25 cellular contexts compared by ENCODE assay signal in the genomic region with DNA sequence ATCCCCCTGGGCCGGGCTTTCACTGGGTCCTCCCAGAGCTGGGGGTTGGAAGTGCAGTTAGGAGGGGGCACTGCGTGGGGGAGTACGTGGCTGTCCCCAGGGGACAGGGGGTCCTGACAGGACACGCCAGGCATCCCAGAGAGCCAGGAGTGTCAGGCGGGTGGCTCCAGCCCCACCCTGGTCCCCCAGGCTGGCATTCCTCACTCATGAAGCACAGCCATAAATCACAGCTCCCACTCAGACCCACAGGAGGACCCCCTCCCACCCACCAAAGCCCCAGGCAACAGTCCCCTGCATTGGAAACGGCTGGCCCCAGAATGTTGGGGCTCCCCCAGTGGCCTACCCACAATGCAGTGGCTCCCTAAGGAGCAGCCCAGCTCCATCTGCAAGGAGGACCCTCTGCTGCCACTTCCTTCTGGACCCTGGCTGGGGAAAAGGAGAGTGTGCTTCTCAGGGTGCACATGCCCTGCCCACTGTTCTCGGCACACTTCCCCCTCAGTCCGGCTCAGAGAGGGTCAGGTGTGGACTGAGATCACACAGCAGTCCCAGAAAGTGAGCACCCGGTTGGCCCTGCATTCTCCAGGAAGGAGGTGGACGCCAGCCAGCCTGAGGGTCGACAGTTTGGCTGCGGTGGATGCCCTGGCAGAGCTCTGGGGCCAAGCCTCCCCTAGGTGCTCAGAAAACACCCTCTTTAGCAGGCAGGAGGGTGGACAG. TPM values are rescaled to one million over a fixed set of nuclear protein-coding genes. Genes with fewer than 3 reads are reported as not detected.
DNase-seq lines count a peak whose midpoint lies in the region; ATAC-seq, FAIRE-seq and TF ChIP-seq lines count a peak whose summit lies in the region.
"Had no signal": no experiment of that assay in that cellular context is flagged by ENCODE, and none has a peak within 500 bp of the region (broad histone marks: within the 10 kb centered on the region; RNA-seq: fewer than 3 reads in every experiment).

No MANE protein-coding gene starts in this region.

- POLR2A ChIA-PET in K562 (lab: Yijun Ruan, JAX): no interaction called here

- WGBS in K562 (ENCODE audit: insufficient coverage, low coverage, missing lambda C conversion rate): 0% methylated on average over 10 of the region's 12 CpGs
- WGBS in heart left ventricle, 4 donors: 65 to 77% (median 69%) methylated on average over 12 of the region's 12 CpGs

- peak overlapping the region; percentile 65 for H3K27ac ChIP-seq in 22Rv1
- no peak overlapping the region for H3K27ac ChIP-seq in GM23338 (ENCODE audit: low read depth)
- H3K27ac ChIP-seq in K562 (ENCODE audit: extremely low read depth, low read depth, low read length): no peak overlapping the region
- H3K27ac ChIP-seq in heart left ventricle: no peak overlapping the region
- H3K27ac ChIP-seq: A549 had no signal

- H3K9me2 ChIP-seq in GM23338 (ENCODE audit: insufficient read depth): no peaks in the 10 kb centered on the region

- no TSS peak for BruUV-seq in K562 (replicated peaks; lab: Mats Ljungman, UMichigan)

- no peak overlapping the region for H3K27ac Mint-ChIP-seq in GM23338
- H3K27ac Mint-ChIP-seq: CD14-positive monocyte; CD8-positive, alpha-beta memory T cell; H9; HFFc6; IgD-negative memory B cell had no signal

- H3K4me3 ChIP-seq in GM23338: no peak overlapping the region
- no peak overlapping the region for H3K4me3 ChIP-seq in K562
- no peak overlapping the region for H3K4me3 ChIP-seq in mucosa of descending colon
- no peak overlapping the region for H3K4me3 ChIP-seq in heart left ventricle
- H3K4me3 ChIP-seq: A549 had no signal

- H3K79me2 ChIP-seq in GM23338 (replicated peaks; ENCODE audit: insufficient read depth): no peaks in the 10 kb centered on the region
- H3K79me2 ChIP-seq in K562 (ENCODE audit: control insufficient read depth, insufficient read depth, low read length): no peaks in the 10 kb centered on the region

- TF ChIP-seq RAD21 in K562 (CRISPR knock-in tag; conservative IDR thresholded peaks at IDR 0.05 in 1 of 2, IDR thresholded peaks at IDR 0.05 in 1 of 2): no peak

- no peak for FAIRE-seq in K562 (lab: Jason Lieb, UNC)
- FAIRE-seq: A549, GM12891 had no signal

- no peak for TF ChIP-seq CTCF in 22Rv1 (IDR thresholded peaks at IDR 0.05)
- TF ChIP-seq CTCF in GM23338 (conservative IDR thresholded peaks at IDR 0.05; ENCODE audit: low read depth in 2 of 2): no peak
- TF ChIP-seq CTCF in K562 (IDR thresholded peaks at IDR 0.05 in 2 of 3, conservative IDR thresholded peaks at IDR 0.05 in 1 of 3; ENCODE audit: insufficient read depth in 2 of 3, low read depth in 1 of 3, low read length in 3 of 3): no peak
- TF ChIP-seq CTCF in mucosa of descending colon (IDR thresholded peaks at IDR 0.05): no peak
- TF ChIP-seq CTCF in heart left ventricle (IDR thresholded peaks at IDR 0.05): no peak

- no peak overlapping the region for H3K4me3 Mint-ChIP-seq in GM23338
- H3K4me3 Mint-ChIP-seq: CD14-positive monocyte; CD8-positive, alpha-beta memory T cell; HFFc6; IgD-negative memory B cell had no signal

- TF ChIP-seq EP300 in K562 (IDR thresholded peaks at IDR 0.05; ENCODE audit: low read length): no peak

- peaks cover 14% of the 10 kb centered on the region for H3K27me3 Mint-ChIP-seq in GM23338 (ENCODE audit: insufficient read depth, low read depth, poor library complexity)
- H3K27me3 Mint-ChIP-seq: IgD-negative memory B cell had no signal

- intact Hi-C loops in K562 (cut with micrococcal nuclease): no loop called here
- intact Hi-C loops in mucosa of descending colon (cut with DNase I, micrococcal nuclease): loop anchor here (5.0 kb wide), 2 partner anchors 38 to 48 kb away; no protein-coding TSS in a partner anchor
- intact Hi-C loops in heart left ventricle (cut with DNase I): loop anchor here in 6 of 10 donors (2.0 to 5.0 kb wide), 4 partner anchors 33 to 46 kb away; no protein-coding TSS in a partner anchor

- H3F3A ChIP-seq in GM23338 (replicated peaks; ENCODE audit: low read depth): no peaks in the 10 kb centered on the region

- TF ChIP-seq POLR2A in K562 (conservative IDR thresholded peaks at IDR 0.05) (no peak), heart left ventricle (IDR thresholded peaks at IDR 0.05) (no peak)

- H3K4me1 Mint-ChIP-seq in GM23338: peaks cover 28% of the 10 kb centered on the region
- H3K4me1 Mint-ChIP-seq: CD8-positive, alpha-beta memory T cell had no signal

- ATAC-seq in GM23338: no peak
- ATAC-seq in K562: no peak
- ATAC-seq in mucosa of descending colon: peak; percentile 4
- ATAC-seq in heart left ventricle: no peak
- no peak for ATAC-seq in esophagus mucosa
- ATAC-seq: A549, Panc1 had no signal

- H3K4me2 ChIP-seq in GM23338 (peak overlapping the region; percentile 62), K562 (ENCODE audit: insufficient read depth, low read length) (no peak overlapping the region)
- H3K4me2 ChIP-seq: A549 had no signal

- H3K9me1 ChIP-seq in K562 (ENCODE audit: control insufficient read depth, insufficient read depth, low read length): no peaks in the 10 kb centered on the region

- peaks cover 11% of the 10 kb centered on the region; the same call in 1 of the 2 replicates for H3K4me1 ChIP-seq in GM23338 (ENCODE audit: insufficient read depth)
- H3K4me1 ChIP-seq in K562 (replicated peaks in 1 of 2; ENCODE audit: control insufficient read depth in 2 of 2, insufficient read depth in 2 of 2, low read length in 2 of 2): peaks cover 0 to 18% of the 10 kb centered on the region in 2 experiments; a peak in 2 of 5 replicates
- H3K4me1 ChIP-seq in mucosa of descending colon (ENCODE audit: low read depth): peaks cover 37% of the 10 kb centered on the region
- peaks cover 0 to 13% (median 0%) of the 10 kb centered on the region in 12 donors for H3K4me1 ChIP-seq in heart left ventricle
- H3K4me1 ChIP-seq: A549 had no signal

- H3K27me3 ChIP-seq in GM23338 (ENCODE audit: insufficient read depth) (no peaks in the 10 kb centered on the region), K562 (ENCODE audit: control insufficient read depth in 2 of 2, insufficient read depth in 2 of 2, low read length in 2 of 2) (peaks cover 2 to 17% of the 10 kb centered on the region in 2 experiments; a peak in 3 of 5 replicates), heart left ventricle (peaks cover 0 to 10% (median 0%) of the 10 kb centered on the region in 9 donors)

- H3K9me3 ChIP-seq in K562 (replicated peaks; ENCODE audit: control insufficient read depth, insufficient read depth, low read depth, low read length) (no peaks in the 10 kb centered on the region), mucosa of descending colon (no peaks in the 10 kb centered on the region), heart left ventricle (no peaks in the 10 kb centered on the region)
- H3K9me3 ChIP-seq: A549 had no signal

- H3K36me3 Mint-ChIP-seq in GM23338 (ENCODE audit: low read depth): no peaks in the 10 kb centered on the region
- H3K36me3 Mint-ChIP-seq: CD14-positive monocyte; CD8-positive, alpha-beta memory T cell; IgD-negative memory B cell had no signal

- H2AFZ ChIP-seq in GM23338 (peak overlapping the region; percentile 74; the same call in 1 of the 2 replicates), K562 (ENCODE audit: low read depth, low read length) (no peak overlapping the region)

- DNase-seq in GM23338 (ENCODE audit: low spot score) (no peak), K562 (ENCODE audit: extremely low read depth in 1 of 4, low spot score in 3 of 4) (no peak), mucosa of descending colon (no peak), GM19240 (ENCODE audit: insufficient read length, low spot score) (no peak), heart left ventricle (no peak)
- DNase-seq: AML-193; CD8-positive, alpha-beta memory T cell; DMS 273 treated with DMSO at 0.1 percent for 48 hours; EL; GDM1; HFFc6; NCI-H1694; NCI-H2081 treated with DMSO at 0.1 percent for 48 hours; NCI-H2171; NCI-H226; SHP77 treated with DMSO at 0.1 percent for 48 hours had no signal

- CTCF ChIA-PET in K562 (lab: Yijun Ruan, JAX; ENCODE audit: low intra/inter-chr PET ratio): no interaction called here

- in situ Hi-C loops in K562 (cut with MboI): loop anchor here (5.0 kb wide), 1 partner anchor 38 kb away; no protein-coding TSS in a partner anchor

- H4K20me1 ChIP-seq in GM23338 (replicated peaks; ENCODE audit: insufficient read depth) (no peaks in the 10 kb centered on the region), K562 (replicated peaks; ENCODE audit: control insufficient read depth, insufficient read depth, low read length) (peaks cover 9% of the 10 kb centered on the region; the same call in 1 of the 2 replicates)

- H3K9ac ChIP-seq in K562 (ENCODE audit: insufficient read depth in 1 of 2, low read depth in 2 of 2, low read length in 2 of 2): no peak overlapping the region

- no peaks in the 10 kb centered on the region; the same call in 2 of the 3 replicates for H3K9me3 Mint-ChIP-seq in GM23338
- H3K9me3 Mint-ChIP-seq: CD14-positive monocyte; CD8-positive, alpha-beta memory T cell; H9; HFFc6; IgD-negative memory B cell had no signal

- no peaks in the 10 kb centered on the region for H3K36me3 ChIP-seq in GM23338 (ENCODE audit: insufficient read depth)
- no peaks in the 10 kb centered on the region for H3K36me3 ChIP-seq in K562 (ENCODE audit: control insufficient read depth, insufficient read depth, low read length)
- H3K36me3 ChIP-seq in mucosa of descending colon (ENCODE audit: low read depth): no peaks in the 10 kb centered on the region
- H3K36me3 ChIP-seq in heart left ventricle: no peaks in the 10 kb centered on the region

RNA-seq across cellular contexts. Expression of a gene that starts 7.3 kb away (rescaled TPM):
- total RNA-seq in GM23338 (2014; rRNA removed; shearing (Covaris generic)): not detected in 2 replicates
- polyA plus RNA-seq in GM23338 (2016; fragmentation: Nextera tagmentation; extraction: Ambion mirVana) (not detected in 2 replicates), K562 (2011; rRNA removed) (not detected in 2 replicates), K562 (2014; fragmentation: Illumina TruSeq; extraction: Trizol) (not detected in 2 replicates), K562 (2014; fragmentation: Nextera tagmentation; extraction: Ambion mirVana) (not detected), K562 (2014; rRNA removed) (not detected in 2 replicates), heart left ventricle (not detected)
- not detected in 2 replicates for total RNA-seq in K562 (2011; cell fraction: chromatin; rRNA removed; ENCODE audit: low replicate concordance)
- not detected in 2 replicates for total RNA-seq in K562 (2011; cell fraction: nucleolus; rRNA removed)
- total RNA-seq in K562 (2011; cell fraction: nucleoplasm; rRNA removed): not detected in 2 replicates
- total RNA-seq in K562 (2014; rRNA removed) (not detected in 2 replicates), K562 (2014; rRNA removed; fragmentation: Illumina TruSeq; extraction: Trizol) (not detected in 2 replicates), K562 (2015; rRNA removed; fragmentation: Illumina TruSeq; extraction: Trizol) (not detected in 2 replicates), K562 (2021) (not detected in 2 replicates), mucosa of descending colon (under 1 TPM in 2 of 3 donors, not detected in 1; 0.46 to 0.69 TPM), heart left ventricle (not detected), esophagus mucosa (14.8 TPM)
- polyA plus RNA-seq in K562 (2011; cell fraction: cytosol; rRNA removed): not detected in 2 replicates
- polyA plus RNA-seq in K562 (2011; cell fraction: nucleus; rRNA removed): not detected in 2 replicates
- not detected in 2 replicates for polyA plus RNA-seq in K562 (2012)
- polyA minus RNA-seq in K562 (2011; rRNA and poly(A)+ RNA removed): not detected in 2 replicates
- not detected in 2 replicates for polyA minus RNA-seq in K562 (2011; cell fraction: cytosol; rRNA and poly(A)+ RNA removed)
- not detected in 2 replicates for polyA minus RNA-seq in K562 (2011; cell fraction: nucleus; rRNA and poly(A)+ RNA removed)
- total RNA-seq: CD8-positive, alpha-beta memory T cell; H9; HFFc6; OCI-LY7 had no signal
- polyA plus RNA-seq: A549; CD14-positive monocyte; CD8-positive, alpha-beta memory T cell; IgD-negative memory B cell had no signal

RNA-seq across cellular contexts. Expression of a gene that starts 25.4 kb away (rescaled TPM):
- total RNA-seq in GM23338 (2014; rRNA removed; shearing (Covaris generic)): not detected in 2 replicates
- polyA plus RNA-seq in GM23338 (2016; fragmentation: Nextera tagmentation; extraction: Ambion mirVana) (not detected in 2 replicates), K562 (2011; rRNA removed) (not detected in 2 replicates), K562 (2014; fragmentation: Illumina TruSeq; extraction: Trizol) (not detected in 2 replicates), K562 (2014; fragmentation: Nextera tagmentation; extraction: Ambion mirVana) (not detected), K562 (2014; rRNA removed) (not detected in 2 replicates), heart left ventricle (under 1 TPM in 1 of 2 donors, not detected in 1; 0.03 TPM)
- total RNA-seq in K562 (2011; cell fraction: chromatin; rRNA removed; ENCODE audit: low replicate concordance): not detected in 2 replicates
- total RNA-seq in K562 (2011; cell fraction: nucleolus; rRNA removed): not detected in 2 replicates
- total RNA-seq in K562 (2011; cell fraction: nucleoplasm; rRNA removed): not detected in 2 replicates
- total RNA-seq in K562 (2014; rRNA removed) (not detected in 2 replicates), K562 (2014; rRNA removed; fragmentation: Illumina TruSeq; extraction: Trizol) (not detected in 2 replicates), K562 (2015; rRNA removed; fragmentation: Illumina TruSeq; extraction: Trizol) (not detected in 2 replicates), K562 (2021) (0.13 TPM in 1 of 2 replicates, not detected in the other), mucosa of descending colon (10 to 100 TPM; 14.9 to 87.0 (median 17.1) TPM), heart left ventricle (not detected), esophagus mucosa (not detected)
- polyA plus RNA-seq in K562 (2011; cell fraction: cytosol; rRNA removed): not detected in 2 replicates
- not detected in 2 replicates for polyA plus RNA-seq in K562 (2011; cell fraction: nucleus; rRNA removed)
- polyA plus RNA-seq in K562 (2012): not detected in 2 replicates
- polyA minus RNA-seq in K562 (2011; rRNA and poly(A)+ RNA removed): not detected in 2 replicates
- not detected in 2 replicates for polyA minus RNA-seq in K562 (2011; cell fraction: cytosol; rRNA and poly(A)+ RNA removed)
- polyA minus RNA-seq in K562 (2011; cell fraction: nucleus; rRNA and poly(A)+ RNA removed): not detected in 2 replicates
- total RNA-seq: CD8-positive, alpha-beta memory T cell; H9; OCI-LY7 had no signal
- polyA plus RNA-seq: CD14-positive monocyte; CD8-positive, alpha-beta memory T cell; IgD-negative memory B cell had no signal

RNA-seq across cellular contexts. Expression of a gene that starts 53.6 kb away (rescaled TPM):
- total RNA-seq in GM23338 (2014; rRNA removed; shearing (Covaris generic)): 78.4 and 93.5 TPM in 2 replicates
- polyA plus RNA-seq in GM23338 (2016; fragmentation: Nextera tagmentation; extraction: Ambion mirVana) (36.9 and 39.0 TPM in 2 replicates), K562 (2011; rRNA removed) (47.7 and 62.5 TPM in 2 replicates), K562 (2014; fragmentation: Illumina TruSeq; extraction: Trizol) (18.5 and 21.5 TPM in 2 replicates), K562 (2014; fragmentation: Nextera tagmentation; extraction: Ambion mirVana) (1 to 10 TPM in 1 of 2 experiments, under 1 TPM in 1; 0.37 to 1.0 TPM), K562 (2014; rRNA removed) (29.1 and 29.6 TPM in 2 replicates), heart left ventricle (10 to 100 TPM; 18.4 to 23.7 TPM)
- 28.5 and 62.9 TPM in 2 replicates for total RNA-seq in K562 (2011; cell fraction: chromatin; rRNA removed; ENCODE audit: low replicate concordance)
- total RNA-seq in K562 (2011; cell fraction: nucleolus; rRNA removed): 57.0 and 57.2 TPM in 2 replicates
- 50.3 and 52.8 TPM in 2 replicates for total RNA-seq in K562 (2011; cell fraction: nucleoplasm; rRNA removed)
- total RNA-seq in K562 (2014; rRNA removed) (32.0 and 42.0 TPM in 2 replicates), K562 (2014; rRNA removed; fragmentation: Illumina TruSeq; extraction: Trizol) (7.0 and 8.9 TPM in 2 replicates), K562 (2015; rRNA removed; fragmentation: Illumina TruSeq; extraction: Trizol) (15.7 and 15.9 TPM in 2 replicates), K562 (2021) (16.3 and 21.1 TPM in 2 replicates), mucosa of descending colon (10 to 100 TPM; 20.5 to 32.3 (median 23.2) TPM), heart left ventricle (10 to 100 TPM; 12.8 to 30.7 (median 19.2) TPM), esophagus mucosa (19.2 TPM)
- 41.8 and 64.9 TPM in 2 replicates for polyA plus RNA-seq in K562 (2011; cell fraction: cytosol; rRNA removed)
- polyA plus RNA-seq in K562 (2011; cell fraction: nucleus; rRNA removed): 114 and 146 TPM in 2 replicates
- polyA plus RNA-seq in K562 (2012): 12.8 and 25.6 TPM in 2 replicates
- 6.9 and 11.3 TPM in 2 replicates for polyA minus RNA-seq in K562 (2011; rRNA and poly(A)+ RNA removed)
- polyA minus RNA-seq in K562 (2011; cell fraction: cytosol; rRNA and poly(A)+ RNA removed): 6.6 and 14.3 TPM in 2 replicates
- polyA minus RNA-seq in K562 (2011; cell fraction: nucleus; rRNA and poly(A)+ RNA removed): 23.4 and 27.1 TPM in 2 replicates

Comparison
In these comparisons a context has a peak if more than half of its experiments do, and no peak if none do; other contexts are left out.
1. RNA of a gene that starts 25.4 kb away (total RNA-seq): 14.9 to 87.0 TPM in mucosa of descending colon; not detected in esophagus mucosa (single experiment), not detected in GM23338, 0.13 TPM in K562 and not detected in heart left ventricle; every median in the first group is over 10 times any median in the second.